ENCODE assay signal across 15 cellular contexts in genomic region chr4:185716008-185716976, GRCh38.
DNase-seq lines count a peak whose midpoint lies in the region; ATAC-seq and TF ChIP-seq lines count a peak whose summit lies in the region.
"Had no signal": no experiment of that assay in that cellular context is flagged by ENCODE, and none has a peak within 500 bp of the region (broad histone marks: within the 10 kb centered on the region; RNA-seq: fewer than 3 reads in every experiment).

No MANE protein-coding gene starts in this region.

- peak overlapping the region; percentile 30 for H3K27ac Mint-ChIP-seq in progenitor cell of endocrine pancreas
- H3K27ac Mint-ChIP-seq: activated CD8-positive, alpha-beta T cell treated with anti-CD3 and anti-CD28 coated beads, Interleukin-2, amount 10 ng/mL, durations not matched to agents 7 days and 5 days; T-helper 1 cell treated with Interleukin-12 subunit alpha and Interleukin-12 subunit beta and Interleukin-4 antibody, amounts not matched to agents 30 μg/mL and 1 μg/mL, for 36 hours had no signal

- H3K4me3 Mint-ChIP-seq in progenitor cell of endocrine pancreas (ENCODE audit: low read depth): no peak overlapping the region
- H3K4me3 Mint-ChIP-seq: activated CD8-positive, alpha-beta T cell treated with anti-CD3 and anti-CD28 coated beads, Interleukin-2, amount 10 ng/mL, durations not matched to agents 7 days and 5 days; T-helper 1 cell treated with Interleukin-12 subunit alpha and Interleukin-12 subunit beta and Interleukin-4 antibody, amounts not matched to agents 30 μg/mL and 1 μg/mL, for 36 hours had no signal

- no peaks in the 10 kb centered on the region for H3K9me3 Mint-ChIP-seq in progenitor cell of endocrine pancreas (ENCODE audit: low read depth)
- H3K9me3 Mint-ChIP-seq: T-helper 1 cell treated with Interleukin-12 subunit alpha and Interleukin-12 subunit beta and Interleukin-4 antibody, amounts not matched to agents 30 μg/mL and 1 μg/mL, for 36 hours had no signal

- TF ChIP-seq CTCF in HEK293 (tag by site-specific recombination; IDR thresholded peaks at IDR 0.05) (no peak), cardiac muscle cell (IDR thresholded peaks at IDR 0.05; ENCODE audit: low read depth, low read length) (no peak), progenitor cell of endocrine pancreas (IDR thresholded peaks at IDR 0.05; ENCODE audit: unreplicated experiment) (no peak)

- no peak overlapping the region for H3K27ac ChIP-seq in HEK293 (ENCODE audit: extremely low read depth, low read depth, low read length)
- H3K27ac ChIP-seq in cardiac muscle cell: peak overlapping the region; percentile 62

- no peaks in the 10 kb centered on the region for H3K27me3 ChIP-seq in cardiac muscle cell

- H3K36me3 ChIP-seq in HEK293 (ENCODE audit: control insufficient read depth in 2 of 2, insufficient read depth in 1 of 2, low read length in 2 of 2): no peaks in the 10 kb centered on the region
- H3K36me3 ChIP-seq in cardiac muscle cell: peaks cover 10% of the 10 kb centered on the region

- POLR2A ChIA-PET in HEK293 (lab: Yijun Ruan, JAX): no interaction called here

- CTCF ChIA-PET in HEK293 (lab: Yijun Ruan, JAX): no interaction called here

- peaks cover 22% of the 10 kb centered on the region for H3K36me3 Mint-ChIP-seq in progenitor cell of endocrine pancreas (ENCODE audit: insufficient read depth)

- peaks cover 47% of the 10 kb centered on the region for H3K4me1 Mint-ChIP-seq in progenitor cell of endocrine pancreas (ENCODE audit: low read depth)

- H3K4me1 ChIP-seq in HEK293 (ENCODE audit: control insufficient read depth, insufficient read depth, low read length) (0 out of 2 replicates have a peak, but pooled peaks cover under 1% of the 10 kb centered on the region), cardiac muscle cell (ENCODE audit: low read depth) (peaks cover 14% of the 10 kb centered on the region)

- DNase-seq in NCI-H345 treated with DMSO at 0.1 percent for 48 hours (lab: John Stamatoyannopoulos, UW; ENCODE audit: unreplicated experiment): peak; percentile 89
- no peak for DNase-seq in cardiac muscle cell (ENCODE audit: low read depth in 1 of 2, low spot score in 1 of 2)
- no peak for DNase-seq in progenitor cell of endocrine pancreas (ENCODE audit: low spot score, unreplicated experiment)
- DNase-seq in HK-2 (ENCODE audit: unreplicated experiment): no peak
- no peak for DNase-seq in stimulated activated CD4-positive, alpha-beta T cell treated with anti-CD3 and anti-CD28 coated beads, Interleukin-12 subunit alpha, Interleukin-12 subunit beta, amount 100 ng/mL, for 4 hours
- DNase-seq: activated CD8-positive, alpha-beta T cell treated with anti-CD3 and anti-CD28 coated beads, Interleukin-2, amount 10 ng/mL, durations not matched to agents 7 days and 5 days; activated naive CD4-positive, alpha-beta T cell treated with anti-CD3 and anti-CD28 coated beads, Interleukin-2, amount 50 U/mL, for 16 hours; H7; mesendoderm had no signal

- no peaks in the 10 kb centered on the region for H3K27me3 Mint-ChIP-seq in progenitor cell of endocrine pancreas

- H3K9me3 ChIP-seq in HEK293 (ENCODE audit: control insufficient read depth, insufficient read depth, low read depth, low read length): no peaks in the 10 kb centered on the region
- no peaks in the 10 kb centered on the region for H3K9me3 ChIP-seq in cardiac muscle cell (ENCODE audit: low read depth)

- no peak for ATAC-seq in HG03045 (IDR thresholded peaks at IDR 0.05; ENCODE audit: unreplicated experiment)
- no peak for ATAC-seq in HG03025 (IDR thresholded peaks at IDR 0.05; ENCODE audit: low FRiP score, unreplicated experiment)
- ATAC-seq: activated CD8-positive, alpha-beta T cell treated with anti-CD3 and anti-CD28 coated beads, Interleukin-2, amount 10 ng/mL, durations not matched to agents 7 days and 5 days; sciatic nerve had no signal

- H3K4me3 ChIP-seq in HEK293 (ENCODE audit: low read depth, low read length) (no peak overlapping the region), cardiac muscle cell (no peak overlapping the region)
- H3K4me3 ChIP-seq: K562 had no signal

TF ChIP-seq in HEK293, 187 proteins besides CTCF, POLR2A, EP300 and RAD21:
- TF ChIP-seq GLIS1 (tag by site-specific recombination; IDR thresholded peaks at IDR 0.05) (no peak), EGR2 (tag by site-specific recombination; IDR thresholded peaks at IDR 0.05; ENCODE audit: low read depth) (peak; percentile 46), SP2 (tag by site-specific recombination; IDR thresholded peaks at IDR 0.05) (no peak), ZFP69B (tag by site-specific recombination; IDR thresholded peaks at IDR 0.05) (no peak), ZNF558 (tag by site-specific recombination; IDR thresholded peaks at IDR 0.05) (no peak), REPIN1 (tag by site-specific recombination; IDR thresholded peaks at IDR 0.05; ENCODE audit: low read depth) (no peak), ZFHX2 (tag by site-specific recombination; conservative IDR thresholded peaks at IDR 0.05) (peak; percentile 59), ZNF146 (tag by site-specific recombination; IDR thresholded peaks at IDR 0.05) (no peak), ZNF510 (tag by site-specific recombination; IDR thresholded peaks at IDR 0.05; ENCODE audit: insufficient replicate concordance) (no peak), ZNF776 (tag by site-specific recombination; IDR thresholded peaks at IDR 0.05; ENCODE audit: borderline replicate concordance) (no peak), ZXDB (tag by site-specific recombination; IDR thresholded peaks at IDR 0.05) (no peak)
- TF ChIP-seq, protein P1, sequence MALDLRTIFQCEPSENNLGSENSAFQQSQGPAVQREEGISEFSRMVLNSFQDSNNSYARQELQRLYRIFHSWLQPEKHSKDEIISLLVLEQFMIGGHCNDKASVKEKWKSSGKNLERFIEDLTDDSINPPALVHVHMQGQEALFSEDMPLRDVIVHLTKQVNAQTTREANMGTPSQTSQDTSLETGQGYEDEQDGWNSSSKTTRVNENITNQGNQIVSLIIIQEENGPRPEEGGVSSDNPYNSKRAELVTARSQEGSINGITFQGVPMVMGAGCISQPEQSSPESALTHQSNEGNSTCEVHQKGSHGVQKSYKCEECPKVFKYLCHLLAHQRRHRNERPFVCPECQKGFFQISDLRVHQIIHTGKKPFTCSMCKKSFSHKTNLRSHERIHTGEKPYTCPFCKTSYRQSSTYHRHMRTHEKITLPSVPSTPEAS (tag by site-specific recombination; IDR thresholded peaks at IDR 0.05): no peak
TF ChIP-seq in HEK293: peak in this region for 2.
